Comparison of ENCODE assay signal across 8 cellular contexts in the genomic region with DNA sequence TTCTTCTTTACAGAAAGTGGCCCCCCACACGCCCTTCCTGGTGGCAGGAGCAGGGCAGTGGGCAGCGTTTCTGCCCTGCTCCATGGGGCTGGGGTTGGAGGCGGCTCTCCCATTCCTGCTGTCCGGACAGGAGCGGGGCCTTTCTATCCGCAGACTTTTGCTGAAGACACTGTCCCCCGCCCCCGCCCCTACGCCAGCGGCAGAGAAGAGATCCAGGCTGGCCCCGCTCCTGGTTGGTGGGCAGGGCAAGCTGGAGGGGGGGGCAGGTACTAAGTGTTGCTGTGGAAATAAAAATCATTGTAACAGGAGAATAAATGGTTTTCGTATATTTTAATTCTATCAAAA.
DNase-seq lines count a peak whose midpoint lies in the region; ATAC-seq lines count a peak whose summit lies in the region.

No MANE protein-coding gene starts in this region.

- H3K36me3 ChIP-seq in H7 (replicated peaks; ENCODE audit: control insufficient read depth, insufficient read depth, low read length) (no peaks in the 10 kb centered on the region), MG63 (no peaks in the 10 kb centered on the region)

- H3K27me3 Mint-ChIP-seq in activated naive CD8-positive, alpha-beta T cell treated with anti-CD3 and anti-CD28 coated beads, Interleukin-2, amount 50 U/mL, for 24 hours, result peaks cover 10% of the 10 kb centered on the region

- H3K27ac Mint-ChIP-seq in activated naive CD8-positive, alpha-beta T cell treated with anti-CD3 and anti-CD28 coated beads, Interleukin-2, amount 50 U/mL, for 24 hours, result no peak overlapping the region

- H3K4me1 Mint-ChIP-seq in activated naive CD8-positive, alpha-beta T cell treated with anti-CD3 and anti-CD28 coated beads, Interleukin-2, amount 50 U/mL, for 24 hours, result peaks cover 5% of the 10 kb centered on the region

- intact Hi-C loops in sciatic nerve (cut with DNase I), result no loop called here

- H3K9me3 ChIP-seq in iPS-18c (ENCODE audit: control insufficient read depth, insufficient read depth, low read length) (peaks cover 2% of the 10 kb centered on the region), MG63 (no peaks in the 10 kb centered on the region)

- ATAC-seq in activated naive CD8-positive, alpha-beta T cell treated with anti-CD3 and anti-CD28 coated beads, Interleukin-2, amount 50 U/mL, for 24 hours, result no peak
- peak; percentile 48 for ATAC-seq in sciatic nerve

- H3K4me3 ChIP-seq in H7 (ENCODE audit: insufficient read depth, low read depth, low read length), result peak overlapping the region; percentile 35; the same call in 1 of the 2 replicates
- H3K4me3 ChIP-seq in iPS-18c (ENCODE audit: insufficient read depth, low read depth, low read length), result peak overlapping the region; percentile 64
- H3K4me3 ChIP-seq in MG63, result no peak overlapping the region

- H3K36me3 Mint-ChIP-seq in activated naive CD8-positive, alpha-beta T cell treated with anti-CD3 and anti-CD28 coated beads, Interleukin-2, amount 50 U/mL, for 24 hours (ENCODE audit: low read depth), result peaks cover 8% of the 10 kb centered on the region

- H3K4me3 Mint-ChIP-seq in activated naive CD8-positive, alpha-beta T cell treated with anti-CD3 and anti-CD28 coated beads, Interleukin-2, amount 50 U/mL, for 24 hours, result peak overlapping the region; percentile 63

- DNase-seq in H7 (peak; percentile 56), sciatic nerve (ENCODE audit: low spot score) (no peak), SW480 (ENCODE audit: low spot score) (no peak), MG63 (no peak), DMS 273 treated with DMSO at 0.1 percent for 48 hours (lab: John Stamatoyannopoulos, UW) (no peak)
- no peak for DNase-seq in activated naive CD8-positive, alpha-beta T cell treated with anti-CD3 and anti-CD28 coated beads, Interleukin-2, amount 50 U/mL, for 24 hours
- DNase-seq in activated effector memory CD4-positive, alpha-beta T cell treated with Interleukin-2 at 50 U/mL for 16 hours, result no peak

- peaks cover 12% of the 10 kb centered on the region for H3K9me3 Mint-ChIP-seq in activated naive CD8-positive, alpha-beta T cell treated with anti-CD3 and anti-CD28 coated beads, Interleukin-2, amount 50 U/mL, for 24 hours

- H3K27me3 ChIP-seq in H7 (ENCODE audit: control insufficient read depth, insufficient read depth, low read length) (peaks cover 13% of the 10 kb centered on the region), MG63 (no peaks in the 10 kb centered on the region)
